17 cellular contexts compared by ENCODE assay signal in genomic region chr1:45862008-45862407, GRCh38. TPM values are rescaled to one million over a fixed set of nuclear protein-coding genes. Genes with fewer than 3 reads are reported as not detected.
DNase-seq lines count a peak whose midpoint lies in the region; ATAC-seq, FAIRE-seq and TF ChIP-seq lines count a peak whose summit lies in the region.
"Had no signal": no experiment of that assay in that cellular context is flagged by ENCODE, and none has a peak within 500 bp of the region (broad histone marks: within the 10 kb centered on the region; RNA-seq: fewer than 3 reads in every experiment).

No MANE protein-coding gene starts in this region.

- POLR2A ChIA-PET in activated CD4-positive, alpha-beta T cell treated with anti-CD3 and anti-CD28 coated beads for 36 hours (lab: Charles Lee): no interaction called here

- H3K36me3 Mint-ChIP-seq in activated CD4-positive, alpha-beta T cell treated with anti-CD3 and anti-CD28 coated beads for 36 hours (ENCODE audit: low read depth): peaks cover 1% of the 10 kb centered on the region
- no peaks in the 10 kb centered on the region for H3K36me3 Mint-ChIP-seq in glutamatergic neuron (ENCODE audit: unreplicated experiment)

- H3K27ac ChIP-seq in SK-N-MC (0 out of 2 replicates have a peak overlapping the region, but pooled peaks have one; percentile 42), spleen (no peak overlapping the region)
- H3K27ac ChIP-seq: BLaER1 had no signal

- DNase-seq in activated CD4-positive, alpha-beta T cell treated with anti-CD3 and anti-CD28 coated beads for 36 hours: peak; percentile 19
- no peak for DNase-seq in activated CD4-positive, alpha-beta T cell treated with anti-CD3 and anti-CD28 coated beads for 48 hours
- DNase-seq in GM12892 (ENCODE audit: insufficient read length) (no peak), SK-N-MC (ENCODE audit: low read depth, low spot score) (no peak), glutamatergic neuron (no peak), putamen (ENCODE audit: low spot score) (no peak), HUDEP-2 (lab: John Stamatoyannopoulos, UW; ENCODE audit: unreplicated experiment in 76 of 76) (no peak), spleen (no peak)
- DNase-seq: 8988T; CD8-positive, alpha-beta memory T cell; DMS153; NCI-H187 treated with DMSO at 0.1 percent for 48 hours; NCI-H446 had no signal

- H3K4me3 Mint-ChIP-seq in activated CD4-positive, alpha-beta T cell treated with anti-CD3 and anti-CD28 coated beads for 36 hours: no peak overlapping the region
- peak overlapping the region; percentile 31 for H3K4me3 Mint-ChIP-seq in glutamatergic neuron (ENCODE audit: unreplicated experiment)
- H3K4me3 Mint-ChIP-seq: CD8-positive, alpha-beta memory T cell had no signal

- no peak overlapping the region for H3K9ac ChIP-seq in SK-N-MC (ENCODE audit: insufficient read length)
- H3K9ac ChIP-seq: BLaER1 had no signal

- TF ChIP-seq POLR2A in GM12892 (IDR thresholded peaks at IDR 0.05; ENCODE audit: low read depth, low read length) (no peak), spleen (IDR thresholded peaks at IDR 0.05) (no peak)

- peaks cover 37% of the 10 kb centered on the region for H3K4me1 Mint-ChIP-seq in activated CD4-positive, alpha-beta T cell treated with anti-CD3 and anti-CD28 coated beads for 36 hours
- peaks cover 39% of the 10 kb centered on the region for H3K4me1 Mint-ChIP-seq in glutamatergic neuron (ENCODE audit: low read depth, unreplicated experiment)

- no peaks in the 10 kb centered on the region for H3K9me3 ChIP-seq in SK-N-MC (ENCODE audit: low read depth, low read length)
- H3K9me3 ChIP-seq in spleen: no peaks in the 10 kb centered on the region
- H3K9me3 ChIP-seq: HAP-1 had no signal

- ATAC-seq in activated CD4-positive, alpha-beta T cell treated with anti-CD3 and anti-CD28 coated beads for 36 hours: peak; percentile 95
- ATAC-seq: Panc1, Right ventricle myocardium inferior had no signal

- intact Hi-C loops in activated CD4-positive, alpha-beta T cell treated with anti-CD3 and anti-CD28 coated beads for 36 hours (cut with DNase I, micrococcal nuclease): loop anchor here in 1 of 2 experiments (2.0 kb wide), 1 partner anchor 19 kb away; no protein-coding TSS in a partner anchor
- intact Hi-C loops in spleen (cut with DNase I; ENCODE audit: low total_unique reads): no loop called here

- H3K36me3 ChIP-seq in SK-N-MC (ENCODE audit: insufficient read depth, low read length): no peaks in the 10 kb centered on the region
- H3K36me3 ChIP-seq in spleen: no peaks in the 10 kb centered on the region
- H3K36me3 ChIP-seq: BLaER1, HAP-1 had no signal

- CTCF ChIA-PET in activated CD4-positive, alpha-beta T cell treated with anti-CD3 and anti-CD28 coated beads for 36 hours (lab: Charles Lee): no interaction called here

- H3K4me1 ChIP-seq in spleen: peaks cover 0 to 7% (median 0%) of the 10 kb centered on the region in 6 donors
- H3K4me1 ChIP-seq: BLaER1 had no signal

- H3K27me3 ChIP-seq in spleen (replicated peaks in 1 of 7): no peaks in the 10 kb centered on the region
- H3K27me3 ChIP-seq: BLaER1 had no signal

- peak overlapping the region; percentile 72 for H3K27ac Mint-ChIP-seq in activated CD4-positive, alpha-beta T cell treated with anti-CD3 and anti-CD28 coated beads for 36 hours
- H3K27ac Mint-ChIP-seq in glutamatergic neuron (ENCODE audit: unreplicated experiment): peak overlapping the region; percentile 93
- H3K27ac Mint-ChIP-seq: CD8-positive, alpha-beta memory T cell had no signal

- H3K9me3 Mint-ChIP-seq in activated CD4-positive, alpha-beta T cell treated with anti-CD3 and anti-CD28 coated beads for 36 hours (ENCODE audit: low read depth): no peaks in the 10 kb centered on the region
- peaks cover 3% of the 10 kb centered on the region for H3K9me3 Mint-ChIP-seq in glutamatergic neuron (ENCODE audit: unreplicated experiment)

- peak; percentile 69 for FAIRE-seq in GM12892 (lab: Jason Lieb, UNC)

- H3K4me3 ChIP-seq in SK-N-MC (no peak overlapping the region), spleen (no peak overlapping the region)
- H3K4me3 ChIP-seq: BLaER1, HAP-1 had no signal

- H3K27me3 Mint-ChIP-seq in activated CD4-positive, alpha-beta T cell treated with anti-CD3 and anti-CD28 coated beads for 36 hours: no peaks in the 10 kb centered on the region
- H3K27me3 Mint-ChIP-seq in glutamatergic neuron (ENCODE audit: unreplicated experiment): no peaks in the 10 kb centered on the region
- H3K27me3 Mint-ChIP-seq: CD8-positive, alpha-beta memory T cell had no signal

- no peak for TF ChIP-seq CTCF in glutamatergic neuron (IDR thresholded peaks at IDR 0.05; ENCODE audit: partially characterized antibody, unreplicated experiment)
- no peak for TF ChIP-seq CTCF in spleen (IDR thresholded peaks at IDR 0.05 in 8 of 11, conservative IDR thresholded peaks at IDR 0.05 in 3 of 11)

RNA-seq across cellular contexts. Expression of gene MAST2, which starts 58.6 kb away (rescaled TPM):
- 10 to 100 TPM; 20.1 to 22.9 TPM for total RNA-seq in activated CD4-positive, alpha-beta T cell treated with anti-CD3 and anti-CD28 coated beads for 36 hours
- polyA plus RNA-seq in GM12892 (2012; ENCODE audit: missing spikeins): 12.2 TPM
- total RNA-seq in glutamatergic neuron (ENCODE audit: unreplicated experiment): 95.1 TPM
- total RNA-seq in spleen: 10 to 100 TPM in 6 of 7 donors, 1 to 10 TPM in 1; 8.9 to 19.4 (median 14.5) TPM
- 1 to 10 TPM; 3.6 to 4.1 (median 4.0) TPM for polyA plus RNA-seq in spleen
